In genomic region chr5:125050926-125051325, GRCh38 we compare ENCODE assay signal across 19 cellular contexts.
"Had no signal": no experiment of that assay in that cellular context is flagged by ENCODE, and none has a peak within 500 bp of the region (broad histone marks: within the 10 kb centered on the region; RNA-seq: fewer than 3 reads in every experiment).

No MANE protein-coding gene starts in this region.

- H3K27ac ChIP-seq: heart left ventricle, parathyroid adenoma, psoas muscle, sigmoid colon, skin epidermis, thoracic aorta, transverse colon had no signal

- ATAC-seq: heart left ventricle; left lobe of liver; psoas muscle; stimulated activated naive B cell treated with anti-CD40 and anti-IgM and Interleukin-4, amounts not matched to agents 10 μg/mL and 1 μg/mL and 100 μg/mL, for 72 hours; stimulated activated naive CD8-positive, alpha-beta T cell treated with anti-CD3 and anti-CD28 coated beads, Interleukin-15, amount 100 ng/mL, for 72 hours had no signal

- DNase-seq: cerebellar nuclear complex; esophagus squamous epithelium; foreskin fibroblast; heart left ventricle; islet precursor cell; mammary epithelial cell; naive B cell; nephron progenitor cell; psoas muscle; sigmoid colon; stimulated activated CD4-positive, alpha-beta T cell treated with anti-CD3 and anti-CD28 coated beads, Interleukin-2, amount 100 ng/mL, for 24 hours; stimulated activated CD4-positive, alpha-beta T cell treated with anti-CD3 and anti-CD28 coated beads, Interleukin-4, amount 100 ng/mL, for 4 hours; stimulated activated naive B cell treated with anti-CD40 and anti-IgM and Interleukin-4, amounts not matched to agents 10 μg/mL and 1 μg/mL and 100 μg/mL, for 72 hours; stimulated activated naive CD8-positive, alpha-beta T cell treated with anti-CD3 and anti-CD28 coated beads, Interleukin-15, amount 100 ng/mL, for 72 hours; transverse colon had no signal
